In the genomic region with DNA sequence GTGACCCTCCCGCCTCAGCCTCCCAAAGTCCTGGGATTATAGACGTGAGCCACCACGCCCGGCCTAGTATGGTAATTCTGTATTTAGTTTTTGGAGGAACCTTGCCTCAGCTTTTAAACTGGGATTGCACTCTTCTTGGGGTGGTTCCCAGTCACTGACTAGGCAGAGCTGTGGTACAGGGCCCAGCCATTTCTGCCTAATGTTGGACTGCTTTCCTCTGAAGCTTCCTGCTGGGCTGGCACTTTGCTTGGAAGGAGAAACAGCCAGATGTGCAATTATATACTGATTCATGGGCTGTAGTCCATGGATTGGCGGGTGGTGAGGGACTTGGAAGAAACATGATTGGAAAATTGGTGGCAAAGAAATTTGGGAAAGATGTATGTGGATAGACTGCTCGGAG, we compare ENCODE assay signal across 25 cellular contexts. TPM values are rescaled to one million over a fixed set of nuclear protein-coding genes. Genes with fewer than 3 reads are reported as not detected.
A peak's percentile ranks its signal among the peaks of the same experiment; 100 is the strongest.
DNase-seq lines count a peak whose midpoint lies in the region; ATAC-seq and TF ChIP-seq lines count a peak whose summit lies in the region.
"Had no signal": no experiment of that assay in that cellular context is flagged by ENCODE, and none has a peak within 500 bp of the region (broad histone marks: within the 10 kb centered on the region; RNA-seq: fewer than 3 reads in every experiment).

No MANE protein-coding gene starts in this region.

- DNase-seq in Right ventricle myocardium inferior (ENCODE audit: missing footprints) (peak; percentile 20), right atrium auricular region (ENCODE audit: low spot score) (no peak), MG63 (peak; percentile 94), fibroblast of gingiva (ENCODE audit: low read depth) (peak; percentile 42), progenitor cell of endocrine pancreas (ENCODE audit: low spot score, unreplicated experiment) (no peak), T-cell (no peak)
- DNase-seq: 8988T; ACHN; BE2C; C1 segment of cervical spinal cord; CD4-positive, alpha-beta memory T cell; CD4-positive, CD25-positive, alpha-beta regulatory T cell; CD8-positive, alpha-beta memory T cell; COR-L47; DMS153; DMS53; DMS79; DND-41; EL; GF-D8 had no signal

- H3K4me3 Mint-ChIP-seq in progenitor cell of endocrine pancreas (ENCODE audit: low read depth): no peak overlapping the region
- no peak overlapping the region for H3K4me3 Mint-ChIP-seq in T-cell
- H3K4me3 Mint-ChIP-seq: CD14-positive monocyte; CD4-positive, alpha-beta memory T cell; CD4-positive, CD25-positive, alpha-beta regulatory T cell; CD8-positive, alpha-beta memory T cell had no signal

- H3K27me3 ChIP-seq in right atrium auricular region: no peaks in the 10 kb centered on the region
- no peaks in the 10 kb centered on the region for H3K27me3 ChIP-seq in MG63
- H3K27me3 ChIP-seq: BE2C, BLaER1 had no signal

- H3K4me1 Mint-ChIP-seq in progenitor cell of endocrine pancreas (ENCODE audit: low read depth): no peaks in the 10 kb centered on the region
- no peaks in the 10 kb centered on the region for H3K4me1 Mint-ChIP-seq in T-cell
- H3K4me1 Mint-ChIP-seq: CD8-positive, alpha-beta memory T cell had no signal

- H3K4me3 ChIP-seq in right atrium auricular region (no peak overlapping the region), MG63 (no peak overlapping the region)
- H3K4me3 ChIP-seq: BLaER1 had no signal

- H3K36me3 Mint-ChIP-seq in progenitor cell of endocrine pancreas (ENCODE audit: insufficient read depth): no peaks in the 10 kb centered on the region
- H3K36me3 Mint-ChIP-seq in T-cell: no peaks in the 10 kb centered on the region
- H3K36me3 Mint-ChIP-seq: CD14-positive monocyte; CD4-positive, alpha-beta memory T cell; CD4-positive, CD25-positive, alpha-beta regulatory T cell; CD8-positive, alpha-beta memory T cell had no signal

- H3K9me3 Mint-ChIP-seq in progenitor cell of endocrine pancreas (ENCODE audit: low read depth) (no peaks in the 10 kb centered on the region), T-cell (no peaks in the 10 kb centered on the region)
- H3K9me3 Mint-ChIP-seq: CD14-positive monocyte; CD4-positive, alpha-beta memory T cell; CD4-positive, CD25-positive, alpha-beta regulatory T cell; CD8-positive, alpha-beta memory T cell had no signal

- H3K36me3 ChIP-seq in right atrium auricular region (no peaks in the 10 kb centered on the region), MG63 (no peaks in the 10 kb centered on the region)
- H3K36me3 ChIP-seq: BE2C, BLaER1 had no signal

- no peaks in the 10 kb centered on the region for H3K27me3 Mint-ChIP-seq in progenitor cell of endocrine pancreas
- H3K27me3 Mint-ChIP-seq in T-cell: no peaks in the 10 kb centered on the region
- H3K27me3 Mint-ChIP-seq: CD4-positive, alpha-beta memory T cell; CD8-positive, alpha-beta memory T cell had no signal

- ATAC-seq in Right ventricle myocardium inferior (no peak), T-cell (replicated peaks in 1 of 4) (no peak)
- ATAC-seq in activated CD4-positive, CD25-positive, alpha-beta regulatory T cell treated with anti-CD3 and anti-CD28 coated beads, Interleukin-2, amount 50 U/mL, for 24 hours: no peak

- POLR2A ChIA-PET in T-cell (lab: Charles Lee): no interaction called here

- H3K9me3 ChIP-seq in right atrium auricular region: no peaks in the 10 kb centered on the region
- H3K9me3 ChIP-seq in MG63: no peaks in the 10 kb centered on the region
- H3K9me3 ChIP-seq: BE2C, BLaER1 had no signal

- H3K4me1 ChIP-seq in right atrium auricular region: peaks cover 0 to 23% of the 10 kb centered on the region in 2 donors

- H3K27ac Mint-ChIP-seq in progenitor cell of endocrine pancreas: no peak overlapping the region
- H3K27ac Mint-ChIP-seq in T-cell: no peak overlapping the region
- H3K27ac Mint-ChIP-seq: CD14-positive monocyte; CD4-positive, CD25-positive, alpha-beta regulatory T cell had no signal

- H3K27ac ChIP-seq in right atrium auricular region: no peak overlapping the region
- H3K27ac ChIP-seq: BLaER1 had no signal

- CTCF ChIA-PET in T-cell (lab: Charles Lee): no interaction called here

- intact Hi-C loops in Right ventricle myocardium inferior (cut with DNase I): no loop called here

- TF ChIP-seq CTCF in right atrium auricular region (IDR thresholded peaks at IDR 0.05) (no peak), progenitor cell of endocrine pancreas (IDR thresholded peaks at IDR 0.05; ENCODE audit: unreplicated experiment) (no peak)

RNA-seq across cellular contexts. Expression of a gene that starts 17.6 kb away (rescaled TPM):
- 1.2 TPM for total RNA-seq in Right ventricle myocardium inferior
- 1 to 10 TPM in 1 of 2 donors, not detected in 1; 2.0 TPM for total RNA-seq in right atrium auricular region
- total RNA-seq in MG63 (2014; rRNA removed; shearing (Covaris generic); ENCODE audit: low replicate concordance): not detected in 2 replicates
- 0.19 and 0.38 TPM in 2 replicates for total RNA-seq in progenitor cell of endocrine pancreas
- not detected for total RNA-seq in T-cell
- total RNA-seq: A673; CD4-positive, alpha-beta memory T cell; CD4-positive, CD25-positive, alpha-beta regulatory T cell; CD8-positive, alpha-beta memory T cell; Daoy had no signal

RNA-seq across cellular contexts. Expression of a gene that starts 25.1 kb away (rescaled TPM):
- total RNA-seq in Right ventricle myocardium inferior (26.7 TPM), right atrium auricular region (10 to 100 TPM; 45.8 to 55.2 TPM), progenitor cell of endocrine pancreas (54.4 and 61.9 TPM in 2 replicates), T-cell (100 to 1,000 TPM in 3 of 5 donors, 10 to 100 TPM in 2; 81.9 to 118 (median 114) TPM)
- 30.7 and 52.0 TPM in 2 replicates for total RNA-seq in MG63 (2014; rRNA removed; shearing (Covaris generic); ENCODE audit: low replicate concordance)

Comparison
In these comparisons a context has a peak if more than half of its experiments do, and no peak if none do; other contexts are left out.
1. DNase-seq: peak in Right ventricle myocardium inferior (single experiment), MG63 (single experiment) and fibroblast of gingiva (single experiment); none in right atrium auricular region (single experiment), progenitor cell of endocrine pancreas (single experiment) and T-cell (0 of 34).